In genomic region chr13:103031332-103031873, GRCh38 we compare ENCODE assay signal across 11 cellular contexts. TPM values are rescaled to one million over a fixed set of nuclear protein-coding genes. Genes with fewer than 3 reads are reported as not detected.
DNase-seq lines count a peak whose midpoint lies in the region; ATAC-seq and TF ChIP-seq lines count a peak whose summit lies in the region.
"Had no signal": no experiment of that assay in that cellular context is flagged by ENCODE, and none has a peak within 500 bp of the region (broad histone marks: within the 10 kb centered on the region; RNA-seq: fewer than 3 reads in every experiment).

No MANE protein-coding gene starts in this region.

- no peak overlapping the region for H3K4me3 ChIP-seq in MG63
- H3K4me3 ChIP-seq: stomach had no signal

- ATAC-seq in GM18861 (IDR thresholded peaks at IDR 0.05; ENCODE audit: unreplicated experiment) (peak; percentile 96), GM21529 (IDR thresholded peaks at IDR 0.05; ENCODE audit: unreplicated experiment) (peak; percentile 87), HG03159 (IDR thresholded peaks at IDR 0.05; ENCODE audit: unreplicated experiment) (peak; percentile 88), foreskin keratinocyte (no peak)

- no peaks in the 10 kb centered on the region for H3K9me3 ChIP-seq in MG63

- H3K27ac Mint-ChIP-seq in mesothelial cell of epicardium: no peak overlapping the region

- DNase-seq in foreskin keratinocyte (peak; percentile 23 to 55), islet precursor cell (no peak), MG63 (no peak), mesothelial cell of epicardium (ENCODE audit: low spot score in 2 of 2, unreplicated experiment in 2 of 2) (no peak), HK-2 (ENCODE audit: unreplicated experiment) (no peak)
- DNase-seq: NCI-H226, stomach had no signal

- H3K27me3 Mint-ChIP-seq in mesothelial cell of epicardium (ENCODE audit: low read depth): peaks cover 3% of the 10 kb centered on the region
- H3K27me3 Mint-ChIP-seq: central memory CD8-positive, alpha-beta T cell had no signal

- no peaks in the 10 kb centered on the region for H3K36me3 Mint-ChIP-seq in mesothelial cell of epicardium

- H3K36me3 ChIP-seq in MG63: no peaks in the 10 kb centered on the region
- H3K36me3 ChIP-seq: stomach had no signal

- no peak overlapping the region for H3K27ac ChIP-seq in foreskin keratinocyte
- H3K27ac ChIP-seq: stomach had no signal

- H3K4me1 Mint-ChIP-seq in mesothelial cell of epicardium: peaks cover 11% of the 10 kb centered on the region
- H3K4me1 Mint-ChIP-seq: central memory CD8-positive, alpha-beta T cell had no signal

- H3K27me3 ChIP-seq in foreskin keratinocyte (no peaks in the 10 kb centered on the region), MG63 (no peaks in the 10 kb centered on the region)
- H3K27me3 ChIP-seq: stomach had no signal

- H3K9me3 Mint-ChIP-seq in mesothelial cell of epicardium: peaks cover 12% of the 10 kb centered on the region

- no peak for TF ChIP-seq CTCF in foreskin keratinocyte (conservative IDR thresholded peaks at IDR 0.05)
- no peak for TF ChIP-seq CTCF in mesothelial cell of epicardium (IDR thresholded peaks at IDR 0.05; ENCODE audit: unreplicated experiment)

- H3K4me3 Mint-ChIP-seq in mesothelial cell of epicardium: no peak overlapping the region
- H3K4me3 Mint-ChIP-seq: central memory CD8-positive, alpha-beta T cell had no signal

- H3K4me1 ChIP-seq in foreskin keratinocyte: no peaks in the 10 kb centered on the region
- H3K4me1 ChIP-seq: stomach had no signal

RNA-seq across cellular contexts. Expression of gene SLC10A2, which starts 34.8 kb away (rescaled TPM):
- total RNA-seq in foreskin keratinocyte (0.39 and 0.95 TPM in 2 replicates), mesothelial cell of epicardium (not detected in 3 replicates)
- 0.30 and 0.51 TPM in 2 replicates for polyA plus RNA-seq in foreskin keratinocyte
- not detected in 2 replicates for total RNA-seq in MG63 (2014; rRNA removed; shearing (Covaris generic); ENCODE audit: low replicate concordance)
- total RNA-seq: stomach had no signal
- polyA plus RNA-seq: stomach had no signal

Comparison
In these comparisons a context has a peak if more than half of its experiments do, and no peak if none do; other contexts are left out.
1. DNase-seq: peak in foreskin keratinocyte (2 of 2); none in islet precursor cell (single experiment), MG63 (single experiment), mesothelial cell of epicardium (0 of 2) and HK-2 (single experiment).